ENCODE assay signal across 1 cellular context in genomic region chr16:75433732-75434413, GRCh38.
TF ChIP-seq lines count a peak whose summit lies in the region.

No MANE protein-coding gene starts in this region.

TF ChIP-seq in HepG2, 621 proteins besides CTCF, POLR2A, EP300 and RAD21 (continued from another document and continues in another):
- no peak for TF ChIP-seq KIAA2018 (CRISPR knock-in tag; IDR thresholded peaks at IDR 0.05; ENCODE audit: borderline replicate concordance)
- TF ChIP-seq NCOR1 (IDR thresholded peaks at IDR 0.05; ENCODE audit: borderline replicate concordance, low read length): no peak
- TF ChIP-seq RARA (CRISPR knock-in tag; IDR thresholded peaks at IDR 0.05): 0 out of 2 replicates have a peak, but pooled peaks have one; percentile 8
- TF ChIP-seq PTBP1 (IDR thresholded peaks at IDR 0.05; ENCODE audit: low read depth, low read length, poor library complexity, severe bottlenecking): no peak
- TF ChIP-seq, protein P1, sequence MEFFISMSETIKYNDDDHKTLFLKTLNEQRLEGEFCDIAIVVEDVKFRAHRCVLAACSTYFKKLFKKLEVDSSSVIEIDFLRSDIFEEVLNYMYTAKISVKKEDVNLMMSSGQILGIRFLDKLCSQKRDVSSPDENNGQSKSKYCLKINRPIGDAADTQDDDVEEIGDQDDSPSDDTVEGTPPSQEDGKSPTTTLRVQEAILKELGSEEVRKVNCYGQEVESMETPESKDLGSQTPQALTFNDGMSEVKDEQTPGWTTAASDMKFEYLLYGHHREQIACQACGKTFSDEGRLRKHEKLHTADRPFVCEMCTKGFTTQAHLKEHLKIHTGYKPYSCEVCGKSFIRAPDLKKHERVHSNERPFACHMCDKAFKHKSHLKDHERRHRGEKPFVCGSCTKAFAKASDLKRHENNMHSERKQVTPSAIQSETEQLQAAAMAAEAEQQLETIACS (CRISPR knock-in tag; IDR thresholded peaks at IDR 0.05): no peak; the same call in 1 of the 2 replicates
- TF ChIP-seq ARNT2 (CRISPR knock-in tag; IDR thresholded peaks at IDR 0.05; ENCODE audit: low read depth): no peak
- no peak for TF ChIP-seq NR2F1 (CRISPR knock-in tag; IDR thresholded peaks at IDR 0.05)
- no peak for TF ChIP-seq TRIM24 (CRISPR knock-in tag; IDR thresholded peaks at IDR 0.05)
- TF ChIP-seq, protein P2, sequence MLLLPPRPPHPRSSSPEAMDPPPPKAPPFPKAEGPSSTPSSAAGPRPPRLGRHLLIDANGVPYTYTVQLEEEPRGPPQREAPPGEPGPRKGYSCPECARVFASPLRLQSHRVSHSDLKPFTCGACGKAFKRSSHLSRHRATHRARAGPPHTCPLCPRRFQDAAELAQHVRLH (CRISPR knock-in tag; IDR thresholded peaks at IDR 0.05; ENCODE audit: borderline replicate concordance, low read depth): no peak; the same call in 1 of the 2 replicates
- TF ChIP-seq ZNF510 (CRISPR knock-in tag; IDR thresholded peaks at IDR 0.05; ENCODE audit: low read depth): no peak
- no peak for TF ChIP-seq PPARG (CRISPR knock-in tag; conservative IDR thresholded peaks at IDR 0.05)
- TF ChIP-seq BORCS8-MEF2B (CRISPR knock-in tag; IDR thresholded peaks at IDR 0.05): no peak; the same call in 1 of the 2 replicates
- no peak for TF ChIP-seq ZSCAN21 (CRISPR knock-in tag; IDR thresholded peaks at IDR 0.05; ENCODE audit: borderline replicate concordance)
- TF ChIP-seq, protein P3, sequence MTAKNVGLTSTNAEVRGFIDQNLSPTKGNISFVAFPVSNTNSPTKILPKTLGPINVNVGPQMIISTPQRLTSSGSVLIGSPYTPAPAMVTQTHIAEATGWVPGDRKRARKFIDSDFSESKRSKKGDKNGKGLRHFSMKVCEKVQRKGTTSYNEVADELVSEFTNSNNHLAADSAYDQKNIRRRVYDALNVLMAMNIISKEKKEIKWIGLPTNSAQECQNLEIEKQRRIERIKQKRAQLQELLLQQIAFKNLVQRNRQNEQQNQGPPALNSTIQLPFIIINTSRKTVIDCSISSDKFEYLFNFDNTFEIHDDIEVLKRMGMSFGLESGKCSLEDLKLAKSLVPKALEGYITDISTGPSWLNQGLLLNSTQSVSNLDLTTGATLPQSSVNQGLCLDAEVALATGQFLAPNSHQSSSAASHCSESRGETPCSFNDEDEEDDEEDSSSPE (CRISPR knock-in tag; IDR thresholded peaks at IDR 0.05): peak; percentile 13; the same call in 1 of the 2 replicates
- peak; percentile 61; the same call in 1 of the 2 replicates for TF ChIP-seq MXD1 (CRISPR knock-in tag; IDR thresholded peaks at IDR 0.05)
- no peak; the same call in 1 of the 2 replicates for TF ChIP-seq NR2C2 (CRISPR knock-in tag; IDR thresholded peaks at IDR 0.05; ENCODE audit: borderline replicate concordance)
- TF ChIP-seq AKAP8 (CRISPR knock-in tag; IDR thresholded peaks at IDR 0.05): no peak
- TF ChIP-seq FOXC1 (CRISPR knock-in tag; IDR thresholded peaks at IDR 0.05; ENCODE audit: borderline replicate concordance): no peak
- TF ChIP-seq RNF2 (conservative IDR thresholded peaks at IDR 0.05; ENCODE audit: low read depth): peak; percentile 78
- no peak; the same call in 1 of the 2 replicates for TF ChIP-seq ZFAT (CRISPR knock-in tag; conservative IDR thresholded peaks at IDR 0.05)
- TF ChIP-seq CENPT (CRISPR knock-in tag; IDR thresholded peaks at IDR 0.05; ENCODE audit: low read depth): 0 out of 2 replicates have a peak, but pooled peaks have one; percentile 7
- no peak for TF ChIP-seq PBX2 (CRISPR knock-in tag; IDR thresholded peaks at IDR 0.05)
- TF ChIP-seq KAT2B (IDR thresholded peaks at IDR 0.05; ENCODE audit: borderline replicate concordance, low read depth, low read length): no peak
- no peak for TF ChIP-seq ZNF33B (CRISPR knock-in tag; IDR thresholded peaks at IDR 0.05)
- TF ChIP-seq HOXD1 (CRISPR knock-in tag; IDR thresholded peaks at IDR 0.05): no peak
- TF ChIP-seq ZNF207 (IDR thresholded peaks at IDR 0.05; ENCODE audit: borderline replicate concordance): no peak
- no peak for TF ChIP-seq GATA4 (IDR thresholded peaks at IDR 0.05; ENCODE audit: borderline replicate concordance, low read depth)
- peak; percentile 78 for TF ChIP-seq ASH2L (IDR thresholded peaks at IDR 0.05; ENCODE audit: insufficient read length, low read depth, low read length)
- peak; percentile 36 for TF ChIP-seq KDM5B (CRISPR knock-in tag; IDR thresholded peaks at IDR 0.05; ENCODE audit: borderline replicate concordance)
- TF ChIP-seq, protein P4, sequence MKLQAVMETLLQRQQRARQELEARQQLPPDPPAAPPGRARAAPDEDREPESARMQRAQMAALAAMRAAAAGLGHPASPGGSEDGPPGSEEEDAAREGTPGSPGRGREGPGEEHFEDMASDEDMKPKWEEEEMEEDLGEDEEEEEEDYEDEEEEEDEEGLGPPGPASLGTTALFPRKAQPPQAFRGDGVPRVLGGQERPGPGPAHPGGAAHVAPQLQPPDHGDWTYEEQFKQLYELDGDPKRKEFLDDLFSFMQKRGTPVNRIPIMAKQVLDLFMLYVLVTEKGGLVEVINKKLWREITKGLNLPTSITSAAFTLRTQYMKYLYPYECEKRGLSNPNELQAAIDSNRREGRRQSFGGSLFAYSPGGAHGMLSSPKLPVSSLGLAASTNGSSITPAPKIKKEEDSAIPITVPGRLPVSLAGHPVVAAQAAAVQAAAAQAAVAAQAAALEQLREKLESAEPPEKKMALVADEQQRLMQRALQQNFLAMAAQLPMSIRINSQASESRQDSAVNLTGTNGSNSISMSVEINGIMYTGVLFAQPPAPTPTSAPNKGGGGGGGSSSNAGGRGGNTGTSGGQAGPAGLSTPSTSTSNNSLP (IDR thresholded peaks at IDR 0.05; ENCODE audit: low read depth, low read length): no peak
- no peak; the same call in 1 of the 2 replicates for TF ChIP-seq NFKB2 (CRISPR knock-in tag; IDR thresholded peaks at IDR 0.05; ENCODE audit: borderline replicate concordance)
- TF ChIP-seq ZNF850 (CRISPR knock-in tag; conservative IDR thresholded peaks at IDR 0.05): no peak
- TF ChIP-seq MATR3 (CRISPR knock-in tag; IDR thresholded peaks at IDR 0.05): no peak
- no peak; the same call in 1 of the 2 replicates for TF ChIP-seq POLR2AphosphoS5 (IDR thresholded peaks at IDR 0.05; ENCODE audit: low read depth, low read length)
- no peak; the same call in 1 of the 2 replicates for TF ChIP-seq ZMYM4 (CRISPR knock-in tag; IDR thresholded peaks at IDR 0.05)
- TF ChIP-seq HNRNPUL1 (IDR thresholded peaks at IDR 0.05; ENCODE audit: low read depth, low read length): no peak
- TF ChIP-seq, protein P5, sequence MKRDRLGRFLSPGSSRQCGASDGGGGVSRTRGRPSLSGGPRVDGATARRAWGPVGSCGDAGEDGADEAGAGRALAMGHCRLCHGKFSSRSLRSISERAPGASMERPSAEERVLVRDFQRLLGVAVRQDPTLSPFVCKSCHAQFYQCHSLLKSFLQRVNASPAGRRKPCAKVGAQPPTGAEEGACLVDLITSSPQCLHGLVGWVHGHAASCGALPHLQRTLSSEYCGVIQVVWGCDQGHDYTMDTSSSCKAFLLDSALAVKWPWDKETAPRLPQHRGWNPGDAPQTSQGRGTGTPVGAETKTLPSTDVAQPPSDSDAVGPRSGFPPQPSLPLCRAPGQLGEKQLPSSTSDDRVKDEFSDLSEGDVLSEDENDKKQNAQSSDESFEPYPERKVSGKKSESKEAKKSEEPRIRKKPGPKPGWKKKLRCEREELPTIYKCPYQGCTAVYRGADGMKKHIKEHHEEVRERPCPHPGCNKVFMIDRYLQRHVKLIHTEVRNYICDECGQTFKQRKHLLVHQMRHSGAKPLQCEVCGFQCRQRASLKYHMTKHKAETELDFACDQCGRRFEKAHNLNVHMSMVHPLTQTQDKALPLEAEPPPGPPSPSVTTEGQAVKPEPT (CRISPR knock-in tag; IDR thresholded peaks at IDR 0.05; ENCODE audit: low read depth): no peak
- no peak for TF ChIP-seq ZNF432 (CRISPR knock-in tag; IDR thresholded peaks at IDR 0.05; ENCODE audit: borderline replicate concordance)
- TF ChIP-seq ZNF343 (CRISPR knock-in tag; IDR thresholded peaks at IDR 0.05): no peak; the same call in 1 of the 2 replicates
- peak; percentile 72 for TF ChIP-seq ZNF264 (CRISPR knock-in tag; IDR thresholded peaks at IDR 0.05)
- TF ChIP-seq MAFK (conservative IDR thresholded peaks at IDR 0.05 in 1 of 2, IDR thresholded peaks at IDR 0.05 in 1 of 2; ENCODE audit: low read length in 2 of 2): no peak
- TF ChIP-seq STAT5B (CRISPR knock-in tag; IDR thresholded peaks at IDR 0.05): peak; percentile 17; the same call in 1 of the 2 replicates
- TF ChIP-seq NFRKB (IDR thresholded peaks at IDR 0.05): peak; percentile 70; the same call in 1 of the 2 replicates
- TF ChIP-seq TSC22D2 (CRISPR knock-in tag; IDR thresholded peaks at IDR 0.05; ENCODE audit: borderline replicate concordance): peak; percentile 89; the same call in 1 of the 2 replicates
- TF ChIP-seq KDM5A (IDR thresholded peaks at IDR 0.05; ENCODE audit: borderline replicate concordance, low read length): no peak
- TF ChIP-seq HNRNPH1 (optimal IDR thresholded peaks at IDR 0.05; ENCODE audit: low read depth, low read length): no peak
- TF ChIP-seq ZNF790 (CRISPR knock-in tag; IDR thresholded peaks at IDR 0.05; ENCODE audit: borderline replicate concordance): peak; percentile 92
- no peak for TF ChIP-seq ZNF710 (CRISPR knock-in tag; IDR thresholded peaks at IDR 0.05; ENCODE audit: borderline replicate concordance)
- 0 out of 2 replicates have a peak, but pooled peaks have one; percentile 77 for TF ChIP-seq ZNF775 (CRISPR knock-in tag; IDR thresholded peaks at IDR 0.05; ENCODE audit: borderline replicate concordance)
